ENCODE assay signal across 8 cellular contexts in the genomic region with DNA sequence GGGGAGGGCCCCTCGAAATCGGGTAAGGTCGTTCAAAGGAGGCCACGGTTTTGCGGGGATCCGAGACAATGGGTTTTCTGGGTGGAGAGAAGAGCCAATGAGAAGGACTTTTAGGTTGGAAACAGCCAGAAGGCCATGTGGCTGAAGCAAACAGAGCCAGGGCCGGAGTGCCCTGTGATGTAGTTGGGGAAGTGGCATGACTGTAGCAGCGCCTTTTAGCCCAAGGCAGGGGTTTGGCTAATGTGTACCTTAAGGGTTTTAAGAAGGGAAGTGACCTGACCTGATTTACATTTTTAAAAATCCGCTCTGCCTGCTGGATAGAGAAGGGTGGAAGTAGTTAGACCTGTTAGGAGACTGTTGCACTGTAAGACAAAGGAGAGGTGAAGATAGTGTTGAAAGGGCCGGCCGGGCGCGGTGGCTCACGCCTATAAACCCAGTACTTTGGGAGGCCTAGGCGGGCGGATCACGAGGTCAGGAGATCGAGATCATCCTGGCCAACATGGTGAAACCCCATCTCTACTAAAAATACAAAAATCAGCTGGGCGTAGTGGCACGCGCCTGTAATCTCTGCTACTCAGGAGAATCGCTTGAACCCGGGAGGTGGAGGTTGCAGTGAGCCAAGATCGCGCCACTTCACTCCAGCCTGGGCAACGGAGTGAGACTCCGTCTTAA. TPM values are rescaled to one million over a fixed set of nuclear protein-coding genes. Genes with fewer than 3 reads are reported as not detected.
DNase-seq lines count a peak whose midpoint lies in the region; ATAC-seq and TF ChIP-seq lines count a peak whose summit lies in the region.

No MANE protein-coding gene starts in this region.

- DNase-seq in DND-41 (peak; percentile 18), H4 (ENCODE audit: low spot score) (peak; percentile 21), NOMO-1 (lab: John Stamatoyannopoulos, UW; ENCODE audit: unreplicated experiment in 2 of 2) (peak; percentile 43 to 61), head of caudate nucleus (peak in 41 of 42 donors; percentile 8 to 67 (median 38)), occipital lobe (lab: John Stamatoyannopoulos, UW) (peak; percentile 18), NCI-H1694 (lab: John Stamatoyannopoulos, UW) (no peak)

- peak overlapping the region; percentile 94 for H3K4me3 Mint-ChIP-seq in activated naive CD8-positive, alpha-beta T cell

- intact Hi-C loops in head of caudate nucleus (cut with DNase I): no loop called here

- peak overlapping the region; percentile 97 for H3K27ac Mint-ChIP-seq in activated naive CD8-positive, alpha-beta T cell

- no peaks in the 10 kb centered on the region for H3K27me3 ChIP-seq in DND-41 (ENCODE audit: insufficient read depth, low read length, poor library complexity)

- peaks cover 10% of the 10 kb centered on the region for H3K36me3 Mint-ChIP-seq in activated naive CD8-positive, alpha-beta T cell

- H3K4me3 ChIP-seq in DND-41 (ENCODE audit: low read depth in 1 of 2, low read length in 2 of 2): peak overlapping the region; percentile 43 to 95; a peak in 3 of 4 replicates

- H3K79me2 ChIP-seq in DND-41 (ENCODE audit: insufficient read depth, low read length): peaks cover 19% of the 10 kb centered on the region

- peak overlapping the region; percentile 78 for H3K9ac ChIP-seq in DND-41 (ENCODE audit: low read depth, low read length)

- H4K20me1 ChIP-seq in DND-41 (ENCODE audit: insufficient read depth, low read length): 0 out of 2 replicates have a peak, but pooled peaks cover 4% of the 10 kb centered on the region

- H3K27ac ChIP-seq in DND-41 (ENCODE audit: low read length): peak overlapping the region; percentile 88

- peak overlapping the region; percentile 92 for H3K4me2 ChIP-seq in DND-41 (ENCODE audit: insufficient read depth, low read length)

- peaks cover 69% of the 10 kb centered on the region for H3K4me1 Mint-ChIP-seq in activated naive CD8-positive, alpha-beta T cell (ENCODE audit: low read depth)

- no peaks in the 10 kb centered on the region for H3K9me3 Mint-ChIP-seq in activated naive CD8-positive, alpha-beta T cell (ENCODE audit: low read depth)

- ATAC-seq in DND-41 (ENCODE audit: insufficient read depth, low read depth) (no peak), HG03460 (IDR thresholded peaks at IDR 0.05; ENCODE audit: unreplicated experiment) (no peak)

- H3K27me3 Mint-ChIP-seq in activated naive CD8-positive, alpha-beta T cell: no peaks in the 10 kb centered on the region

- no peaks in the 10 kb centered on the region for H3K9me3 ChIP-seq in DND-41 (ENCODE audit: insufficient read depth, low read length, severe bottlenecking)

- peak overlapping the region; percentile 88 for H2AFZ ChIP-seq in DND-41 (ENCODE audit: low read depth, low read length)

- H3K4me1 ChIP-seq in DND-41 (ENCODE audit: insufficient read depth, low read length): peaks cover 55% of the 10 kb centered on the region

- H3K36me3 ChIP-seq in DND-41 (ENCODE audit: insufficient read depth, low read length): no peaks in the 10 kb centered on the region; the same call in 1 of the 2 replicates

- no peak for TF ChIP-seq CTCF in DND-41 (IDR thresholded peaks at IDR 0.05; ENCODE audit: borderline replicate concordance, extremely low read depth, low read length, poor library complexity, severe bottlenecking)

RNA-seq across cellular contexts. Expression of a gene that starts 1.0 kb away (rescaled TPM):
- total RNA-seq in H4 (2014; rRNA removed; shearing (Covaris generic)): 35.9 and 55.8 TPM in 2 replicates
- total RNA-seq in occipital lobe: 66.9 TPM

RNA-seq across cellular contexts. Expression of a gene that starts 1.4 kb away (rescaled TPM):
- total RNA-seq in H4 (2014; rRNA removed; shearing (Covaris generic)): 8.3 and 9.3 TPM in 2 replicates
- total RNA-seq in occipital lobe: 18.9 TPM
